16 cellular contexts compared by ENCODE assay signal in the genomic region with DNA sequence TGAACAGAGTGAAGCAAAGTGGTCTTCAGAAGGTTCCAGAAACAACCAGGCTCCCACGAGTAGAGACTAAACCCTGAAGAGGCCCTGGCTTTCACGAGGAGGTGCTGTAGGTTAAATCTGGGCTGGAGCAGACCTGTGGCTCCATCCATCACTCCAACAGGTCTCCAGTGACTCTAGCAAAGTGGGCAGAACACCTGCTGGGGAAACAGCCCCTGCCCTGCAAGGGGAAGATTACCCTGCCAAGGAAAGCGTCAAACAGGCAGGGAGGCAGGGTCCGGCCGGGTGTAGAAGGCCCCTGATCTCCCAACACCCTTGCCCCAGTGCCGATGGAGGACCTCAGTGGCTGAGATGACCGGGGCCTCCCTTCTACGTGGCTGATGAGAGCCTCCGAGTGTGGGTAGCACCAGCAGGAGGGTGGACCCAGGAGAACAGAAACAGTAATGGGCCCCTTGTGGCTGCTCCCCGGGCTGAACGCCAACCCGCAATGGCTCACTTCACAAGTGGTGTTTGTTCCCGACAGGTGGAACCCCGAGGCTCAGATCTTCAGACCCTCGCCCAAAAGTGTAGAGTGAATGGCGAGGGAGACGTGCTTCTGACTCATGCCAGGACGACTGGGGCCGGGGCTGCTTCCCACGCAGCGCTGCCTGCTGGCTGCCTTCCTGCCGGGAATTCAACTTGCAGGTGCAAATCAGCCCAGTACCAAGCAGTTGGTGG.
DNase-seq lines count a peak whose midpoint lies in the region; ATAC-seq and TF ChIP-seq lines count a peak whose summit lies in the region.
"Had no signal": no experiment of that assay in that cellular context is flagged by ENCODE, and none has a peak within 500 bp of the region (broad histone marks: within the 10 kb centered on the region; RNA-seq: fewer than 3 reads in every experiment).

No MANE protein-coding gene starts in this region.

- DNase-seq in NCI-H2029 (lab: John Stamatoyannopoulos, UW) (peak; percentile 58), dorsolateral prefrontal cortex (peak in 7 of 10 donors; percentile 27 to 67 (median 45)), nucleus accumbens (lab: John Stamatoyannopoulos, UW) (peak in 32 of 56 donors; percentile 19 to 77 (median 49)), amniotic stem cell (lab: John Stamatoyannopoulos, UW) (no peak), heart right ventricle (no peak), NCI-H146 (lab: John Stamatoyannopoulos, UW) (no peak)
- DNase-seq: activated T-cell treated with anti-CD3 and anti-CD28 coated beads for 4 hours; cortex of kidney; mesendoderm; NCI-H748 treated with DMSO at 0.1 percent for 48 hours; stimulated activated naive CD8-positive, alpha-beta T cell treated with anti-CD3 and anti-CD28 coated beads, Interleukin-15, amount 100 ng/mL, for 72 hours; T-helper 2 cell had no signal

- H3K36me3 ChIP-seq in heart right ventricle, result no peaks in the 10 kb centered on the region
- H3K36me3 ChIP-seq: neutrophil had no signal

- TF ChIP-seq CTCF in C4-2B (conservative IDR thresholded peaks at IDR 0.05) (no peak), dorsolateral prefrontal cortex (IDR thresholded peaks at IDR 0.05 in 54 of 56, conservative IDR thresholded peaks at IDR 0.05 in 2 of 56; ENCODE audit: low read depth in 1 of 56, partially characterized antibody in 56 of 56) (peak in 6 of 56 donors; percentile 1 to 38 (median 28)), heart right ventricle (IDR thresholded peaks at IDR 0.05) (no peak)

- H3K27me3 ChIP-seq in dorsolateral prefrontal cortex (no peaks in the 10 kb centered on the region), heart right ventricle (peaks cover 0 to 25% (median 5%) of the 10 kb centered on the region in 7 donors)
- H3K27me3 ChIP-seq: neutrophil had no signal

- ATAC-seq in heart right ventricle (no peak), HG03025 (IDR thresholded peaks at IDR 0.05; ENCODE audit: low FRiP score, unreplicated experiment) (no peak)
- ATAC-seq: stimulated activated naive CD8-positive, alpha-beta T cell treated with anti-CD3 and anti-CD28 coated beads, Interleukin-15, amount 100 ng/mL, for 72 hours had no signal

- peak overlapping the region; percentile 41 for H3K27ac ChIP-seq in C4-2B
- peak overlapping the region in 58 of 59 donors; percentile 46 to 98 (median 92) for H3K27ac ChIP-seq in dorsolateral prefrontal cortex
- no peak overlapping the region for H3K27ac ChIP-seq in heart right ventricle
- H3K27ac ChIP-seq: neutrophil had no signal

- WGBS in heart right ventricle, 2 donors, result 82% methylated on average over 22 of the region's 22 CpGs

- intact Hi-C loops in dorsolateral prefrontal cortex (cut with DNase I) (loop anchor here in 1 of 2 donors (10.0 kb wide), 1 partner anchor 294 kb away; no protein-coding TSS in a partner anchor), heart right ventricle (cut with DNase I) (no loop called here)

- H3K4me3 ChIP-seq in dorsolateral prefrontal cortex, result peak overlapping the region in 3 of 59 donors; percentile 2 to 12 (median 6)
- H3K4me3 ChIP-seq in heart right ventricle, result no peak overlapping the region
- H3K4me3 ChIP-seq: smooth muscle cell had no signal

- peaks cover 0 to 6% (median 0%) of the 10 kb centered on the region in 9 donors for H3K4me1 ChIP-seq in heart right ventricle

- H3K9me3 ChIP-seq in heart right ventricle, result peaks cover 0 to 6% (median 0%) of the 10 kb centered on the region in 11 donors
- H3K9me3 ChIP-seq: neutrophil had no signal

Comparison
In these comparisons a context has a peak if more than half of its experiments do, and no peak if none do; other contexts are left out.
1. H3K27ac ChIP-seq: peak in C4-2B (single experiment) and dorsolateral prefrontal cortex (58 of 59); none in heart right ventricle (0 of 10).
2. DNase-seq: peak in NCI-H2029 (single experiment), dorsolateral prefrontal cortex (7 of 10) and nucleus accumbens (32 of 56); none in amniotic stem cell (single experiment), heart right ventricle (0 of 2) and NCI-H146 (single experiment).